8 cellular contexts compared by ENCODE assay signal in genomic region chr15:91302588-91303439, GRCh38.
DNase-seq lines count a peak whose midpoint lies in the region; ATAC-seq, FAIRE-seq and TF ChIP-seq lines count a peak whose summit lies in the region.

No MANE protein-coding gene starts in this region.

- BruUV-seq in endothelial cell of umbilical vein (replicated peaks; lab: Mats Ljungman, UMichigan): no TSS peak

- peaks cover 2 to 3% of the 10 kb centered on the region in 2 experiments for H3K27me3 ChIP-seq in endothelial cell of umbilical vein (ENCODE audit: control insufficient read depth in 2 of 2, insufficient read depth in 2 of 2, low read length in 2 of 2)

- H3K27ac ChIP-seq in endothelial cell of umbilical vein (ENCODE audit: insufficient read depth, low read depth, low read length): no peak overlapping the region

- TF ChIP-seq CTCF in endothelial cell of umbilical vein (IDR thresholded peaks at IDR 0.05; ENCODE audit: extremely low read depth in 1 of 2, insufficient read depth in 1 of 2, low read depth in 1 of 2, low read length in 2 of 2): peak; percentile 53 to 65
- TF ChIP-seq CTCF in mesothelial cell of epicardium (IDR thresholded peaks at IDR 0.05; ENCODE audit: unreplicated experiment): peak; percentile 67

- H3K9me1 ChIP-seq in endothelial cell of umbilical vein (replicated peaks; ENCODE audit: control insufficient read depth, extremely low read depth, insufficient read depth, low read length): no peaks in the 10 kb centered on the region

- H3K4me3 Mint-ChIP-seq in mesothelial cell of epicardium: no peak overlapping the region

- no peak overlapping the region for H3K27ac Mint-ChIP-seq in mesothelial cell of epicardium

- H3K4me2 ChIP-seq in endothelial cell of umbilical vein (ENCODE audit: insufficient read depth, low read length): peak overlapping the region; percentile 36

- H3K36me3 ChIP-seq in endothelial cell of umbilical vein (ENCODE audit: control insufficient read depth in 2 of 2, extremely low read depth in 1 of 2, insufficient read depth in 2 of 2, low read length in 2 of 2): no peaks in the 10 kb centered on the region

- peak; percentile 75 for ATAC-seq in GM19438 (IDR thresholded peaks at IDR 0.05; ENCODE audit: low read depth, unreplicated experiment)
- ATAC-seq in HG02852 (IDR thresholded peaks at IDR 0.05; ENCODE audit: unreplicated experiment): no peak
- no peak for ATAC-seq in GM18505 (IDR thresholded peaks at IDR 0.05; ENCODE audit: unreplicated experiment)

- no peak overlapping the region for H3K4me3 ChIP-seq in endothelial cell of umbilical vein (replicated peaks in 1 of 3; ENCODE audit: insufficient read depth in 1 of 3, low read depth in 1 of 3, low read length in 3 of 3)

- DNase-seq in Caki2 (ENCODE audit: low read depth) (peak; percentile 45), NCI-H1417 (lab: John Stamatoyannopoulos, UW) (peak; percentile 68 to 92 (median 90)), SKM-1 (lab: John Stamatoyannopoulos, UW; ENCODE audit: unreplicated experiment) (peak; percentile 69), endothelial cell of umbilical vein (ENCODE audit: low read depth, low spot score) (peak; percentile 46), mesothelial cell of epicardium (ENCODE audit: low spot score in 2 of 2, unreplicated experiment in 2 of 2) (no peak)

- no peaks in the 10 kb centered on the region for H3K9me3 Mint-ChIP-seq in mesothelial cell of epicardium

- in situ Hi-C loops in Caki2 (cut with HindIII; ENCODE audit: low pct_unique_long_range_greater_than_20kb, low sequenced_read_pairs): no loop called here

- no peak overlapping the region for H2AFZ ChIP-seq in endothelial cell of umbilical vein (ENCODE audit: low read depth, low read length)

- POLR2A ChIA-PET in endothelial cell of umbilical vein (lab: Charles Lee): no interaction called here

- no peaks in the 10 kb centered on the region for H3K9me3 ChIP-seq in endothelial cell of umbilical vein (replicated peaks; ENCODE audit: control insufficient read depth, insufficient read depth, low read length)

- H3K36me3 Mint-ChIP-seq in mesothelial cell of epicardium: no peaks in the 10 kb centered on the region

- H3K4me1 ChIP-seq in endothelial cell of umbilical vein (ENCODE audit: control insufficient read depth, extremely low read depth, insufficient read depth, low read length): no peaks in the 10 kb centered on the region

- H3K79me2 ChIP-seq in endothelial cell of umbilical vein (ENCODE audit: control insufficient read depth, insufficient read depth, low read length): no peaks in the 10 kb centered on the region

- H3K9ac ChIP-seq in endothelial cell of umbilical vein (replicated peaks; ENCODE audit: extremely low read depth, insufficient read depth, low read length): no peak overlapping the region

- CTCF ChIA-PET in endothelial cell of umbilical vein (lab: Charles Lee): interaction anchor here (0.6 to 3.1 kb wide), 14 partner anchors 8 to 1412 kb away, joined by 3 to 21 read pairs (median 5); no protein-coding TSS in a partner anchor

- H4K20me1 ChIP-seq in endothelial cell of umbilical vein (replicated peaks; ENCODE audit: control insufficient read depth, extremely low read depth, insufficient read depth, low read length): no peaks in the 10 kb centered on the region

- no peak for TF ChIP-seq POLR2A in endothelial cell of umbilical vein (IDR thresholded peaks at IDR 0.05; ENCODE audit: low read depth, low read length)
- no peak for TF ChIP-seq POLR2A in GM18505 (IDR thresholded peaks at IDR 0.05; ENCODE audit: borderline replicate concordance, extremely low read depth, insufficient read depth, insufficient read length)

- H3K4me1 Mint-ChIP-seq in mesothelial cell of epicardium: no peaks in the 10 kb centered on the region

- intact Hi-C loops in endothelial cell of umbilical vein (cut with micrococcal nuclease): loop anchor here (1.0 kb wide), 3 partner anchors 550 to 779 kb away; partner anchors contain the start of gene SLCO3A1

- peak; percentile 92 for FAIRE-seq in endothelial cell of umbilical vein (lab: Jason Lieb, UNC)

- dilution Hi-C loops in endothelial cell of umbilical vein (cut with MboI; ENCODE audit: extremely low pct_ligation_motif_present, low sequenced_read_pairs): no loop called here

- peaks cover 87% of the 10 kb centered on the region for H3K27me3 Mint-ChIP-seq in mesothelial cell of epicardium (ENCODE audit: low read depth)

TF ChIP-seq in endothelial cell of umbilical vein, 7 proteins besides CTCF, POLR2A, EP300 and RAD21:
- TF ChIP-seq MYC (IDR thresholded peaks at IDR 0.05; ENCODE audit: low read depth, low read length): no peak
- TF ChIP-seq MAX (IDR thresholded peaks at IDR 0.05; ENCODE audit: insufficient read depth, insufficient read length): no peak
- TF ChIP-seq POLR2AphosphoS5 (IDR thresholded peaks at IDR 0.05; ENCODE audit: insufficient read depth, low read depth, low read length): no peak
- TF ChIP-seq GATA2 (IDR thresholded peaks at IDR 0.05; ENCODE audit: insufficient read depth, insufficient read length, low read depth, low read length): no peak
- TF ChIP-seq JUN (IDR thresholded peaks at IDR 0.05; ENCODE audit: borderline replicate concordance, insufficient read depth, insufficient read length, low read depth): no peak
- no peak for TF ChIP-seq EZH2 (IDR thresholded peaks at IDR 0.05; ENCODE audit: borderline replicate concordance, low read depth, low read length, severe bottlenecking)
- no peak for TF ChIP-seq FOS (IDR thresholded peaks at IDR 0.05; ENCODE audit: borderline replicate concordance, insufficient read depth, low read length)
TF ChIP-seq in endothelial cell of umbilical vein: peak in this region for 0.

Comparison
In these comparisons a context has a peak if more than half of its experiments do, and no peak if none do; other contexts are left out.
1. DNase-seq: peak in Caki2 (single experiment), NCI-H1417 (3 of 3), SKM-1 (single experiment) and endothelial cell of umbilical vein (single experiment); none in mesothelial cell of epicardium (0 of 2).